Comparison of ENCODE assay signal across 16 cellular contexts in genomic region chr4:73224886-73225285, GRCh38. TPM values are rescaled to one million over a fixed set of nuclear protein-coding genes. Genes with fewer than 3 reads are reported as not detected.
DNase-seq lines count a peak whose midpoint lies in the region; ATAC-seq and TF ChIP-seq lines count a peak whose summit lies in the region.
"Had no signal": no experiment of that assay in that cellular context is flagged by ENCODE, and none has a peak within 500 bp of the region (broad histone marks: within the 10 kb centered on the region; RNA-seq: fewer than 3 reads in every experiment).

No MANE protein-coding gene starts in this region.

- no peaks in the 10 kb centered on the region for H3K9me2 ChIP-seq in hepatocyte (replicated peaks; ENCODE audit: insufficient read depth)

- H3K27ac Mint-ChIP-seq in CD4-positive, alpha-beta T cell: peak overlapping the region; percentile 63

- H3K27me3 ChIP-seq in CD4-positive, alpha-beta T cell (ENCODE audit: control insufficient read depth, insufficient read depth, low read length): no peaks in the 10 kb centered on the region
- H3K27me3 ChIP-seq in hepatocyte: no peaks in the 10 kb centered on the region
- H3K27me3 ChIP-seq: heart left ventricle, testis had no signal

- peaks cover 18% of the 10 kb centered on the region for H4K20me1 ChIP-seq in hepatocyte (ENCODE audit: insufficient read depth, poor library complexity, severe bottlenecking)

- peaks cover 7% of the 10 kb centered on the region for H3K36me3 Mint-ChIP-seq in CD4-positive, alpha-beta T cell (ENCODE audit: low read depth)

- POLR2A ChIA-PET in CD4-positive, alpha-beta T cell (lab: Charles Lee): no interaction called here
- POLR2A ChIA-PET in GM10248 (lab: Yijun Ruan, JAX): no interaction called here

- no peak overlapping the region for H3K4me2 ChIP-seq in hepatocyte

- peaks cover 18% of the 10 kb centered on the region for H3K36me3 ChIP-seq in SK-N-MC (ENCODE audit: insufficient read depth, low read length)
- H3K36me3 ChIP-seq in hepatocyte (replicated peaks; ENCODE audit: insufficient read depth, low read depth): no peaks in the 10 kb centered on the region

- no peak overlapping the region for H3K27ac ChIP-seq in CD4-positive, alpha-beta T cell (ENCODE audit: low read depth, low read length)
- H3K27ac ChIP-seq in SK-N-MC: peak overlapping the region; percentile 85
- peak overlapping the region; percentile 4 for H3K27ac ChIP-seq in hepatocyte
- H3K27ac ChIP-seq: heart left ventricle, testis had no signal

- peaks cover 38% of the 10 kb centered on the region for H3K4me1 Mint-ChIP-seq in CD4-positive, alpha-beta T cell (ENCODE audit: low read depth)

- 84% methylated on average over 3 of the region's 3 CpGs for WGBS in hepatocyte (ENCODE audit: low lambda C conversion rate, missing lambda C conversion rate)

- H3K9ac ChIP-seq in SK-N-MC (ENCODE audit: insufficient read length): no peak overlapping the region

- H3K4me3 ChIP-seq in SK-N-MC (no peak overlapping the region), hepatocyte (no peak overlapping the region)
- H3K4me3 ChIP-seq: heart left ventricle, skin epidermis, testis had no signal

- peak overlapping the region; percentile 45 for H3K4me3 Mint-ChIP-seq in CD4-positive, alpha-beta T cell

- peaks cover 13% of the 10 kb centered on the region for H3K4me1 ChIP-seq in hepatocyte (ENCODE audit: insufficient read depth)

- CTCF ChIA-PET in CD4-positive, alpha-beta T cell (lab: Charles Lee): no interaction called here
- CTCF ChIA-PET in GM10248 (lab: Yijun Ruan, JAX): interaction anchor here (1.2 to 1.3 kb wide), 2 partner anchors 12 to 32 kb away, joined by 3 to 7 read pairs; no protein-coding TSS in a partner anchor

- intact Hi-C loops in CD4-positive, alpha-beta T cell (cut with DNase I, micrococcal nuclease): loop anchor here (5.0 to 10.0 kb wide), 3 partner anchors 32 to 160 kb away; partner anchors contain the start of genes ANKRD17 (in 1 of the 2) and COX18 (in 1 of the 2)

- no peak for DNase-seq in CD4-positive, alpha-beta T cell
- DNase-seq in GM10248 (ENCODE audit: extremely low spot score) (peak; percentile 11), SK-N-MC (ENCODE audit: low read depth, low spot score) (no peak), hepatocyte (ENCODE audit: low spot score) (no peak), NCI-H748 treated with DMSO at 0.1 percent for 48 hours (lab: John Stamatoyannopoulos, UW) (no peak), COLO829 (ENCODE audit: low spot score) (no peak)
- DNase-seq: activated gamma-delta T cell, cerebellar nuclear complex, heart left ventricle, KBM-7, left colon, SHP77 treated with DMSO at 0.1 percent for 48 hours, testis had no signal

- no peaks in the 10 kb centered on the region for H3K27me3 Mint-ChIP-seq in CD4-positive, alpha-beta T cell

- no peaks in the 10 kb centered on the region for H3K9me3 Mint-ChIP-seq in CD4-positive, alpha-beta T cell

- H3K9me3 ChIP-seq in CD4-positive, alpha-beta T cell (ENCODE audit: control insufficient read depth, low read length): no peaks in the 10 kb centered on the region
- no peaks in the 10 kb centered on the region; the same call in 1 of the 2 replicates for H3K9me3 ChIP-seq in SK-N-MC (ENCODE audit: low read depth, low read length)
- H3K9me3 ChIP-seq in hepatocyte (ENCODE audit: low read depth): no peaks in the 10 kb centered on the region
- H3K9me3 ChIP-seq: heart left ventricle, testis had no signal

- ATAC-seq in CD4-positive, alpha-beta T cell (ENCODE audit: poor library complexity): no peak
- no peak for ATAC-seq in GM21447 (IDR thresholded peaks at IDR 0.05; ENCODE audit: unreplicated experiment)
- ATAC-seq: activated CD4-positive, CD25-positive, alpha-beta regulatory T cell treated with anti-CD3 and anti-CD28 coated beads, Interleukin-2, amount 50 U/mL, for 24 hours; heart left ventricle; left colon had no signal

- peaks cover 86% of the 10 kb centered on the region for H3K79me2 ChIP-seq in hepatocyte

- TF ChIP-seq CTCF in CD4-positive, alpha-beta T cell (IDR thresholded peaks at IDR 0.05): no peak
- no peak for TF ChIP-seq CTCF in GM10248 (IDR thresholded peaks at IDR 0.05; ENCODE audit: control extremely low read depth, extremely low read depth, low read depth, missing control alignments)
- TF ChIP-seq CTCF in hepatocyte (IDR thresholded peaks at IDR 0.05; ENCODE audit: poor library complexity): no peak

- H2AFZ ChIP-seq in hepatocyte: no peak overlapping the region

RNA-seq across cellular contexts. Expression of gene ANKRD17, which starts 33.7 kb away (rescaled TPM):
- 10 to 100 TPM; 31.9 to 34.1 TPM for total RNA-seq in CD4-positive, alpha-beta T cell
- 55.1 and 55.8 TPM in 2 replicates for total RNA-seq in hepatocyte
- polyA plus RNA-seq in hepatocyte: 31.8 and 38.6 TPM in 2 replicates
